8 cellular contexts compared by ENCODE assay signal in genomic region chr17:59963738-59964454, GRCh38. TPM values are rescaled to one million over a fixed set of nuclear protein-coding genes. Genes with fewer than 3 reads are reported as not detected.
A peak's percentile ranks its signal among the peaks of the same experiment; 100 is the strongest.
DNase-seq lines count a peak whose midpoint lies in the region; ATAC-seq, FAIRE-seq and TF ChIP-seq lines count a peak whose summit lies in the region.

No MANE protein-coding gene starts in this region.

- FAIRE-seq in GM12892 (lab: Jason Lieb, UNC) = no peak

- TF ChIP-seq CTCF in left lung (IDR thresholded peaks at IDR 0.05) = no peak

- H3K36me3 Mint-ChIP-seq in dendritic cell treated with granulocyte-macrophage colony-stimulating factor and Interleukin-4, amounts not matched to agents 40 ng/mL and 50 ng/mL, for 4 days (ENCODE audit: low read depth) = peaks cover 52% of the 10 kb centered on the region

- no peaks in the 10 kb centered on the region for H3K27me3 Mint-ChIP-seq in dendritic cell treated with granulocyte-macrophage colony-stimulating factor and Interleukin-4, amounts not matched to agents 40 ng/mL and 50 ng/mL, for 4 days

- peak overlapping the region; percentile 66 to 68 for H3K4me3 ChIP-seq in left lung

- H3K36me3 ChIP-seq in left lung = no peaks in the 10 kb centered on the region

- peak; percentile 35 for ATAC-seq in HG02642 (IDR thresholded peaks at IDR 0.05; ENCODE audit: poor library complexity, unreplicated experiment)
- ATAC-seq in left lung = peak; percentile 66
- ATAC-seq in HG03565 (IDR thresholded peaks at IDR 0.05; ENCODE audit: unreplicated experiment) = no peak

- peak overlapping the region; percentile 96 for H3K27ac Mint-ChIP-seq in dendritic cell treated with granulocyte-macrophage colony-stimulating factor and Interleukin-4, amounts not matched to agents 40 ng/mL and 50 ng/mL, for 4 days

- peak overlapping the region; percentile 95 to 96 for H3K27ac ChIP-seq in left lung

- peaks cover 29% of the 10 kb centered on the region for H3K4me1 Mint-ChIP-seq in dendritic cell treated with granulocyte-macrophage colony-stimulating factor and Interleukin-4, amounts not matched to agents 40 ng/mL and 50 ng/mL, for 4 days (ENCODE audit: low read depth)

- intact Hi-C loops in dendritic cell treated with granulocyte-macrophage colony-stimulating factor and Interleukin-4, amounts not matched to agents 40 ng/mL and 50 ng/mL, for 4 days (cut with micrococcal nuclease) = loop anchor here (10.0 kb wide), 1 partner anchor 71 kb away; no protein-coding TSS in a partner anchor
- intact Hi-C loops in left lung (cut with DNase I) = no loop called here

- H3K9me3 ChIP-seq in left lung = no peaks in the 10 kb centered on the region

- peak overlapping the region; percentile 90 for H3K4me3 Mint-ChIP-seq in dendritic cell treated with granulocyte-macrophage colony-stimulating factor and Interleukin-4, amounts not matched to agents 40 ng/mL and 50 ng/mL, for 4 days

- H3K27me3 ChIP-seq in left lung = no peaks in the 10 kb centered on the region

- peak; percentile 12 for DNase-seq in GM12892 (ENCODE audit: insufficient read length)
- peak; percentile 14 for DNase-seq in NCI-H146 treated with DMSO at 0.1 percent for 48 hours (lab: John Stamatoyannopoulos, UW; ENCODE audit: unreplicated experiment)
- DNase-seq in activated CD4-positive, alpha-beta T cell treated with anti-CD3 and anti-CD28 coated beads for 24 hours (ENCODE audit: low read depth in 2 of 2) = peak; percentile 28 to 38
- DNase-seq in left lung = peak; percentile 56 to 70
- DNase-seq in stimulated activated CD4-positive, alpha-beta T cell treated with anti-CD3 and anti-CD28 coated beads, Interleukin-4, amount 100 ng/mL, for 1 hour = peak; percentile 55

- H3K9me3 Mint-ChIP-seq in dendritic cell treated with granulocyte-macrophage colony-stimulating factor and Interleukin-4, amounts not matched to agents 40 ng/mL and 50 ng/mL, for 4 days = no peaks in the 10 kb centered on the region

- TF ChIP-seq POLR2A in GM12892 (IDR thresholded peaks at IDR 0.05; ENCODE audit: low read depth, low read length) = no peak

- H3K4me1 ChIP-seq in left lung = peaks cover 7 to 24% of the 10 kb centered on the region in 2 donors

RNA-seq across cellular contexts. Expression of gene RNFT1, which starts 0.6 kb away (rescaled TPM):
- 11.9 TPM for polyA plus RNA-seq in GM12892 (2012; ENCODE audit: missing spikeins)
- 10 to 100 TPM; 28.1 to 28.2 TPM for total RNA-seq in left lung

Comparison
In these comparisons a context has a peak if more than half of its experiments do, and no peak if none do; other contexts are left out.
1. DNase-seq: peak in every context shown above with its lines; median percentile 63 in left lung; 55 in stimulated activated CD4-positive, alpha-beta T cell treated with anti-CD3 and anti-CD28 coated beads, Interleukin-4, amount 100 ng/mL, for 1 hour; 33 in activated CD4-positive, alpha-beta T cell treated with anti-CD3 and anti-CD28 coated beads for 24 hours; 14 in NCI-H146 treated with DMSO at 0.1 percent for 48 hours; 12 in GM12892.